33 cellular contexts compared by ENCODE assay signal in the genomic region with DNA sequence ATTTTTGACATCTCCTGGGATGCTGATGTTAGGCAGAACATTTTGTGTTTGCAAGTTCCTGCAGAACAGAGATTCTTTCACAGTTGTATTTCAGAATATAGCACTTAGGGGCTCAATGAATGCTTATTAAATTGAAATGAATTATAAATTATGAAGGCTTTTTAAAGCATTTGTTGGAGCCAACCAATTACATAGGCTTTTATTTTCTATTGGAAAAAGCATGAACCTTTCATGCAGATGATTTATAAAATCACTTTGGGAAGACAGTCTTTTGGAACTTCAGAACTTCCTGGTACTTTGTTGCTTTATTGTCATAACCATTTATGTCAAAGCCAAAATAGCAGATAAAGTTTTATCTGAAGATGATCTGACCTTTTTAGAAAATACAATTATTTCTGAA.
"Had no signal": no experiment of that assay in that cellular context is flagged by ENCODE, and none has a peak within 500 bp of the region (broad histone marks: within the 10 kb centered on the region; RNA-seq: fewer than 3 reads in every experiment).

No MANE protein-coding gene starts in this region.

- H3K27ac Mint-ChIP-seq: activated B cell treated with CpG ODN at 0.5 μM for 24 hours; activated CD4-positive, alpha-beta memory T cell treated with anti-CD3 and anti-CD28 coated beads for 36 hours; activated CD4-positive, alpha-beta T cell treated with anti-CD3 and anti-CD28 coated beads, Interleukin-2, amount 10 ng/mL, durations not matched to agents 24 days and 14 days; activated CD8-positive, alpha-beta T cell treated with anti-CD3 and anti-CD28 coated beads for 36 hours; activated naive CD4-positive, alpha-beta T cell treated with anti-CD3 and anti-CD28 coated beads for 36 hours; activated naive CD4-positive, alpha-beta T cell treated with anti-CD3 and anti-CD28 coated beads, Interleukin-2, amount 50 U/mL, for 72 hours; activated naive CD8-positive, alpha-beta T cell treated with anti-CD3 and anti-CD28 coated beads for 36 hours; activated T-cell treated with anti-CD3 and anti-CD28 coated beads, Interleukin-2, amount 50 U/mL, for 72 hours; activated T-helper 17 cell treated with anti-CD3 and anti-CD28 coated beads, Interleukin-2, amount 50 U/mL, for 72 hours; brain; T-helper 2 cell treated with Interferon-gamma antibody and Interleukin-4, amounts not matched to agents 5 μg/mL and 100 μg/mL, for 36 hours had no signal

- H3K27ac ChIP-seq: adrenal gland, ascending aorta, cardiac muscle cell, VCaP had no signal

- H3K9me3 ChIP-seq: adrenal gland, ascending aorta had no signal

- H3K4me3 ChIP-seq: adrenal gland, ascending aorta, cardiac muscle cell had no signal

- H3K27me3 Mint-ChIP-seq: activated B cell treated with CpG ODN at 0.5 μM for 24 hours; activated CD4-positive, alpha-beta memory T cell treated with anti-CD3 and anti-CD28 coated beads for 36 hours; activated CD4-positive, alpha-beta T cell treated with anti-CD3 and anti-CD28 coated beads, Interleukin-2, amount 10 ng/mL, durations not matched to agents 24 days and 14 days; activated CD8-positive, alpha-beta T cell treated with anti-CD3 and anti-CD28 coated beads for 36 hours; activated naive CD8-positive, alpha-beta T cell treated with anti-CD3 and anti-CD28 coated beads for 36 hours; activated T-helper 17 cell treated with anti-CD3 and anti-CD28 coated beads, Interleukin-2, amount 50 U/mL, for 72 hours; brain; central memory CD8-positive, alpha-beta T cell had no signal

- H3K27me3 ChIP-seq: adrenal gland, ascending aorta, cardiac muscle cell had no signal

- H3K36me3 Mint-ChIP-seq: activated naive CD4-positive, alpha-beta T cell treated with anti-CD3 and anti-CD28 coated beads, Interleukin-2, amount 50 U/mL, for 72 hours had no signal

- H3K4me1 ChIP-seq: ascending aorta had no signal

- DNase-seq: activated B cell treated with CpG ODN at 0.5 μM for 24 hours; activated CD4-positive, alpha-beta memory T cell treated with anti-CD3 and anti-CD28 coated beads for 36 hours; activated CD4-positive, alpha-beta T cell treated with anti-CD3 and anti-CD28 coated beads for 4 hours; activated CD4-positive, alpha-beta T cell treated with anti-CD3 and anti-CD28 coated beads, Interleukin-2, amount 10 ng/mL, durations not matched to agents 24 days and 14 days; activated CD4-positive, alpha-beta T cell treated with anti-CD3 and anti-CD28 coated beads, Interleukin-2, amount 50 U/mL, for 1 hour; activated CD4-positive, alpha-beta T cell treated with anti-CD3 and anti-CD28 coated beads, Interleukin-2, amount 50 U/mL, for 4 hours; activated CD4-positive, CD25-positive, alpha-beta regulatory T cell treated with anti-CD3 and anti-CD28 coated beads, Interleukin-2, amount 50 U/mL, for 72 hours; activated CD8-positive, alpha-beta memory T cell treated with anti-CD3 and anti-CD28 coated beads, Interleukin-2, amount 50 U/mL, for 4 hours; activated CD8-positive, alpha-beta T cell treated with anti-CD3 and anti-CD28 coated beads for 36 hours; activated effector memory CD4-positive, alpha-beta T cell treated with anti-CD3 and anti-CD28 coated beads, Interleukin-2, amount 50 U/mL, for 16 hours; activated gamma-delta T cell treated with Interleukin-2 at 50 U/mL for 16 hours; activated naive CD4-positive, alpha-beta T cell; activated naive CD4-positive, alpha-beta T cell treated with anti-CD3 and anti-CD28 coated beads for 36 hours; activated naive CD4-positive, alpha-beta T cell treated with anti-CD3 and anti-CD28 coated beads, Interleukin-2, amount 50 U/mL, for 16 hours; activated naive CD8-positive, alpha-beta T cell treated with anti-CD3 and anti-CD28 coated beads for 36 hours; activated T-cell treated with anti-CD3 and anti-CD28 coated beads for 4 hours; activated T-cell treated with anti-CD3 and anti-CD28 coated beads, Interleukin-2, amount 50 U/mL, for 1 hour; activated T-cell treated with anti-CD3 and anti-CD28 coated beads, Interleukin-2, amount 50 U/mL, for 4 hours; activated T-cell treated with anti-CD3 and anti-CD28 coated beads, Interleukin-2, amount 50 U/mL, for 72 hours; adrenal gland; amniotic stem cell; anterior cingulate cortex; T-helper 2 cell; T-helper 9 cell had no signal

- ATAC-seq: activated CD8-positive, alpha-beta T cell treated with anti-CD3 and anti-CD28 coated beads for 36 hours; activated naive CD4-positive, alpha-beta T cell treated with anti-CD3 and anti-CD28 coated beads, Interleukin-2, amount 50 U/mL, for 72 hours; activated T-cell treated with anti-CD3 and anti-CD28 coated beads, Interleukin-2, amount 50 U/mL, for 4 hours; activated T-cell treated with anti-CD3 and anti-CD28 coated beads, Interleukin-2, amount 50 U/mL, for 72 hours; activated T-helper 17 cell treated with anti-CD3 and anti-CD28 coated beads, Interleukin-2, amount 50 U/mL, for 72 hours had no signal

- H3K4me1 Mint-ChIP-seq: activated B cell treated with CpG ODN at 0.5 μM for 24 hours; activated naive CD8-positive, alpha-beta T cell treated with anti-CD3 and anti-CD28 coated beads for 36 hours; brain had no signal

- H3K4me3 Mint-ChIP-seq: activated B cell treated with CpG ODN at 0.5 μM for 24 hours; activated CD4-positive, alpha-beta memory T cell treated with anti-CD3 and anti-CD28 coated beads for 36 hours; activated CD4-positive, alpha-beta T cell treated with anti-CD3 and anti-CD28 coated beads, Interleukin-2, amount 10 ng/mL, durations not matched to agents 24 days and 14 days; activated CD8-positive, alpha-beta T cell treated with anti-CD3 and anti-CD28 coated beads for 36 hours; activated naive CD4-positive, alpha-beta T cell treated with anti-CD3 and anti-CD28 coated beads for 36 hours; activated naive CD8-positive, alpha-beta T cell treated with anti-CD3 and anti-CD28 coated beads for 36 hours; activated T-cell treated with anti-CD3 and anti-CD28 coated beads, Interleukin-2, amount 50 U/mL, for 4 hours; activated T-cell treated with anti-CD3 and anti-CD28 coated beads, Interleukin-2, amount 50 U/mL, for 72 hours; activated T-helper 1 cell treated with anti-CD3 and anti-CD28 coated beads, Interleukin-12 subunit alpha, Interleukin-12 subunit beta, Interleukin-2, Interleukin-4 antibody, amounts not matched to agents 30 ng/mL and 10 ng/mL and 1 ng/mL, durations not matched to agents 14 hours and 24 hours and 36 hours; activated T-helper 17 cell treated with anti-CD3 and anti-CD28 coated beads, Interleukin-2, amount 50 U/mL, for 72 hours; brain; central memory CD8-positive, alpha-beta T cell; T-helper 2 cell treated with Interferon-gamma antibody and Interleukin-4, amounts not matched to agents 5 μg/mL and 100 μg/mL, for 36 hours had no signal
